Comparison of ENCODE assay signal across 18 cellular contexts in the genomic region with DNA sequence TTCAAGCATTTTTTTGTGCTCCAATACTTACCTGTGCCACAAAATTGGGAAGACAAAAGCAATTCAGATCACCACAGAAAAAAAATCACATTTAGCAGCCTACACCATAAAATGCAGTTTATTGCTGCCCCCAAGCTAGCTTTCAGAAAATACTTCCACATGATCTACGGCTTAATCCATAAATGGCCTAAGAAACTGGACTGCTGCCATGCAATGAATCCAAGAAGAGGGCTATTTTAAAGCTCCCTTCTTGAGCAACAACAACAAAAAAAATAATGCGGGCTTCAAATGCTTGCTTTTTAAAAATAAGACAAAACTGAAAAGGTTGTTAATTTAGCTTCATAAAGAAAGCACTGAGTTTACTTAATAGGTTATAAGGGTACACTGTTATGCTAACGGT.
DNase-seq lines count a peak whose midpoint lies in the region; ATAC-seq and TF ChIP-seq lines count a peak whose summit lies in the region.
"Had no signal": no experiment of that assay in that cellular context is flagged by ENCODE, and none has a peak within 500 bp of the region (broad histone marks: within the 10 kb centered on the region; RNA-seq: fewer than 3 reads in every experiment).

No MANE protein-coding gene starts in this region.

- no peak for ATAC-seq in GM21619 (IDR thresholded peaks at IDR 0.05; ENCODE audit: unreplicated experiment)
- no peak for ATAC-seq in HG02678 (IDR thresholded peaks at IDR 0.05; ENCODE audit: unreplicated experiment)
- ATAC-seq: PC-3 had no signal

- in situ Hi-C loops in G401 (cut with HindIII; ENCODE audit: low sequenced_read_pairs) = no loop called here

- DNase-seq in G401 (ENCODE audit: low spot score) (peak; percentile 9), NCI-H1048 (lab: John Stamatoyannopoulos, UW) (peak; percentile 14), foreskin melanocyte (peak; percentile 45), retinal pigment epithelial cell (ENCODE audit: low read depth) (peak; percentile 72), SW480 (ENCODE audit: low spot score) (no peak)
- DNase-seq: AML-193, DMS79, HFFc6, IMR-90, Karpas-422, MM.1S, NCI-H1105, NCI-H2107, PC-3, RPMI8226, SHP77 treated with DMSO at 0.1 percent for 48 hours had no signal

- no peak for TF ChIP-seq CTCF in retinal pigment epithelial cell (conservative IDR thresholded peaks at IDR 0.05; ENCODE audit: low read depth, low read length)

- H3K4me3 ChIP-seq in retinal pigment epithelial cell (ENCODE audit: low read length) = no peak overlapping the region
